ENCODE assay signal across 15 cellular contexts in genomic region chr20:4691753-4692152, GRCh38. TPM values are rescaled to one million over a fixed set of nuclear protein-coding genes. Genes with fewer than 3 reads are reported as not detected.
DNase-seq lines count a peak whose midpoint lies in the region; ATAC-seq and TF ChIP-seq lines count a peak whose summit lies in the region.
"Had no signal": no experiment of that assay in that cellular context is flagged by ENCODE, and none has a peak within 500 bp of the region (broad histone marks: within the 10 kb centered on the region; RNA-seq: fewer than 3 reads in every experiment).

No MANE protein-coding gene starts in this region.

- peaks cover 92% of the 10 kb centered on the region for H3K79me2 ChIP-seq in hepatocyte

- peak overlapping the region; percentile 39 for H3K4me3 Mint-ChIP-seq in activated naive CD8-positive, alpha-beta T cell
- H3K4me3 Mint-ChIP-seq in activated naive CD8-positive, alpha-beta T cell treated with anti-CD3 and anti-CD28 coated beads for 36 hours: no peak overlapping the region
- peak overlapping the region; percentile 1 for H3K4me3 Mint-ChIP-seq in endothelial cell (ENCODE audit: unreplicated experiment)
- H3K4me3 Mint-ChIP-seq: GM23338 had no signal

- H3K27me3 Mint-ChIP-seq in activated naive CD8-positive, alpha-beta T cell: no peaks in the 10 kb centered on the region
- no peaks in the 10 kb centered on the region for H3K27me3 Mint-ChIP-seq in activated naive CD8-positive, alpha-beta T cell treated with anti-CD3 and anti-CD28 coated beads for 36 hours
- peaks cover 5% of the 10 kb centered on the region for H3K27me3 Mint-ChIP-seq in endothelial cell (ENCODE audit: unreplicated experiment)

- H3K4me1 ChIP-seq in psoas muscle (peaks cover 50% of the 10 kb centered on the region), hepatocyte (ENCODE audit: insufficient read depth) (peaks cover 12% of the 10 kb centered on the region)
- H3K4me1 ChIP-seq: BE2C had no signal

- H3K9me3 Mint-ChIP-seq in activated naive CD8-positive, alpha-beta T cell (ENCODE audit: low read depth): no peaks in the 10 kb centered on the region
- no peaks in the 10 kb centered on the region for H3K9me3 Mint-ChIP-seq in activated naive CD8-positive, alpha-beta T cell treated with anti-CD3 and anti-CD28 coated beads for 36 hours
- no peaks in the 10 kb centered on the region for H3K9me3 Mint-ChIP-seq in endothelial cell (ENCODE audit: unreplicated experiment)
- H3K9me3 Mint-ChIP-seq: GM23338 had no signal

- peaks cover 81% of the 10 kb centered on the region for H3K4me1 Mint-ChIP-seq in activated naive CD8-positive, alpha-beta T cell (ENCODE audit: low read depth)
- H3K4me1 Mint-ChIP-seq in activated naive CD8-positive, alpha-beta T cell treated with anti-CD3 and anti-CD28 coated beads for 36 hours: peaks cover 60% of the 10 kb centered on the region
- peaks cover 36% of the 10 kb centered on the region for H3K4me1 Mint-ChIP-seq in endothelial cell (ENCODE audit: unreplicated experiment)

- peak overlapping the region; percentile 23 for H3K27ac Mint-ChIP-seq in activated naive CD8-positive, alpha-beta T cell
- H3K27ac Mint-ChIP-seq in activated naive CD8-positive, alpha-beta T cell treated with anti-CD3 and anti-CD28 coated beads for 36 hours: no peak overlapping the region
- H3K27ac Mint-ChIP-seq in endothelial cell (ENCODE audit: unreplicated experiment): no peak overlapping the region
- H3K27ac Mint-ChIP-seq: GM23338 had no signal

- intact Hi-C loops in psoas muscle (cut with DNase I): no loop called here

- ATAC-seq in psoas muscle: no peak
- ATAC-seq in HG02981 (IDR thresholded peaks at IDR 0.05; ENCODE audit: unreplicated experiment): no peak
- ATAC-seq: GM23338 had no signal

- 17 to 24% (median 24%) methylated on average over 2 of the region's 2 CpGs for WGBS in psoas muscle, 3 donors
- WGBS in hepatocyte (ENCODE audit: low lambda C conversion rate, missing lambda C conversion rate): 49% methylated on average over 2 of the region's 2 CpGs

- peaks cover 20% of the 10 kb centered on the region for H4K20me1 ChIP-seq in hepatocyte (ENCODE audit: insufficient read depth, poor library complexity, severe bottlenecking)

- no peaks in the 10 kb centered on the region for H3K27me3 ChIP-seq in psoas muscle (ENCODE audit: insufficient read depth in 3 of 3, low read length in 2 of 3)
- no peaks in the 10 kb centered on the region for H3K27me3 ChIP-seq in hepatocyte
- H3K27me3 ChIP-seq: BE2C had no signal

- DNase-seq in activated naive CD8-positive, alpha-beta T cell treated with anti-CD3 and anti-CD28 coated beads for 36 hours: no peak
- DNase-seq in LHCN-M2 (ENCODE audit: low read depth) (peak; percentile 65), endothelial cell (ENCODE audit: low spot score) (no peak), psoas muscle (no peak), GOT3 (lab: John Stamatoyannopoulos, UW) (no peak), hepatocyte (ENCODE audit: low spot score) (no peak)
- DNase-seq: BE2C, NCI-H1436, NCI-H2081, NCI-H524, SHP77 treated with DMSO at 0.1 percent for 48 hours had no signal

- H3K9me3 ChIP-seq in psoas muscle (no peaks in the 10 kb centered on the region), hepatocyte (ENCODE audit: low read depth) (no peaks in the 10 kb centered on the region)
- H3K9me3 ChIP-seq: BE2C had no signal

- TF ChIP-seq CTCF in endothelial cell (IDR thresholded peaks at IDR 0.05; ENCODE audit: unreplicated experiment): no peak
- no peak for TF ChIP-seq CTCF in psoas muscle (IDR thresholded peaks at IDR 0.05)
- TF ChIP-seq CTCF in hepatocyte (IDR thresholded peaks at IDR 0.05; ENCODE audit: poor library complexity): no peak

- peak overlapping the region; percentile 23 for H3K4me3 ChIP-seq in psoas muscle
- H3K4me3 ChIP-seq in hepatocyte: no peak overlapping the region
- H3K4me3 ChIP-seq: GM23338 had no signal

- H3K9me2 ChIP-seq in hepatocyte (replicated peaks; ENCODE audit: insufficient read depth): no peaks in the 10 kb centered on the region

- H3K27ac ChIP-seq in psoas muscle: no peak overlapping the region
- H3K27ac ChIP-seq in hepatocyte: no peak overlapping the region

- peaks cover 25% of the 10 kb centered on the region for H3K36me3 Mint-ChIP-seq in activated naive CD8-positive, alpha-beta T cell
- H3K36me3 Mint-ChIP-seq in activated naive CD8-positive, alpha-beta T cell treated with anti-CD3 and anti-CD28 coated beads for 36 hours: peaks cover 55% of the 10 kb centered on the region
- peaks cover 9% of the 10 kb centered on the region for H3K36me3 Mint-ChIP-seq in endothelial cell (ENCODE audit: low read depth, unreplicated experiment)

- H3K4me2 ChIP-seq in hepatocyte: no peak overlapping the region
- H3K4me2 ChIP-seq: GM23338 had no signal

- H2AFZ ChIP-seq in hepatocyte: no peak overlapping the region
- H2AFZ ChIP-seq: GM23338 had no signal

- H3K36me3 ChIP-seq in psoas muscle (ENCODE audit: insufficient read depth in 1 of 2, low read depth in 1 of 2) (peaks cover 0 to 6% of the 10 kb centered on the region in 2 donors), hepatocyte (replicated peaks; ENCODE audit: insufficient read depth, low read depth) (no peaks in the 10 kb centered on the region)
- H3K36me3 ChIP-seq: BE2C had no signal

RNA-seq across cellular contexts. Expression of gene PRNP, which starts 5.5 kb away (rescaled TPM):
- total RNA-seq in activated naive CD8-positive, alpha-beta T cell treated with anti-CD3 and anti-CD28 coated beads for 36 hours: 10 to 100 TPM; 40.5 to 41.8 TPM
- total RNA-seq in LHCN-M2 (2014; rRNA removed) (101 and 113 TPM in 2 replicates), endothelial cell (ENCODE audit: unreplicated experiment) (157 TPM), psoas muscle (100 to 1,000 TPM in 1 of 4 donors, 10 to 100 TPM in 3; 45.0 to 123 (median 49.6) TPM), hepatocyte (109 and 127 TPM in 2 replicates)
- 44.0 TPM for polyA plus RNA-seq in LHCN-M2 (2012)
- polyA plus RNA-seq in psoas muscle (10 to 100 TPM; 32.7 to 44.1 (median 35.0) TPM), hepatocyte (134 and 136 TPM in 2 replicates)

RNA-seq across cellular contexts. Expression of gene PRND, which starts 30.0 kb away (rescaled TPM):
- not detected for total RNA-seq in activated naive CD8-positive, alpha-beta T cell treated with anti-CD3 and anti-CD28 coated beads for 36 hours
- total RNA-seq in LHCN-M2 (2014; rRNA removed) (not detected in 2 replicates), endothelial cell (ENCODE audit: unreplicated experiment) (371 TPM), psoas muscle (not detected), hepatocyte (0.16 and 0.70 TPM in 2 replicates)
- not detected for polyA plus RNA-seq in LHCN-M2 (2012)
- polyA plus RNA-seq in psoas muscle (not detected), hepatocyte (0.34 TPM in 1 of 2 replicates, not detected in the other)
- polyA plus RNA-seq: AG04450, GM23338 had no signal

Comparison
In these comparisons a context has a peak if more than half of its experiments do, and no peak if none do; other contexts are left out.
1. RNA of gene PRND, which starts 30.0 kb away (total RNA-seq): 371 TPM in endothelial cell (single experiment); 0.16 to 0.70 TPM in hepatocyte, not detected in activated naive CD8-positive, alpha-beta T cell treated with anti-CD3 and anti-CD28 coated beads for 36 hours, not detected in LHCN-M2 and not detected in psoas muscle; every median in the first group is over 100 times any median in the second.